In the genomic region with DNA sequence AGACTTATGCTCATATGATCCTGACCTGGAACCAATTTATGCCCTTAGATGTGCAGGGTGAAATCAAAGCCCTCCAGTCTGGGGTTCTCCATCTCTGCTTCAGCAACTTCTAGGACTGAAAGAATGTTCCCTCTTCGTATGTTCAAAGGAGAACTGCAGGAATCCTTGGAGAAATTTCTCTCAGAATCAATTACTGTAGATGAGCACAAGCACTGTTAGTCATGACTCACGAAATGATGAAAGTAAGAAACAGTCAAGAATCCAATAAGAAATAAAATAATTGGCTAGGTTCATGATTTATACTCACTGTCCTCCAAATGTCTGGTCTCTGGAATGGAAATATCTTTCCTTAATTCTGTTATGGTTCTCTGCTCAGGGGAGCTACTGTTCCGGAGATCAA, we compare ENCODE assay signal across 19 cellular contexts.
"Had no signal": no experiment of that assay in that cellular context is flagged by ENCODE, and none has a peak within 500 bp of the region (broad histone marks: within the 10 kb centered on the region; RNA-seq: fewer than 3 reads in every experiment).

No MANE protein-coding gene starts in this region.

- DNase-seq: effector CD4-positive, alpha-beta T cell; foreskin melanocyte; head of caudate nucleus; left colon; left ventricle myocardium superior; mesenchymal stem cell; midbrain; nucleus accumbens; pancreas; right cardiac atrium; small intestine; stimulated activated CD4-positive, alpha-beta T cell treated with anti-CD3 and anti-CD28 coated beads, Interleukin-12 subunit alpha, Interleukin-12 subunit beta, amount 100 ng/mL, for 4 hours; stimulated activated naive CD4-positive, alpha-beta T cell had no signal

- H3K9me3 ChIP-seq: pancreas had no signal

- H3K27ac ChIP-seq: coronary artery, hepatocyte, neural progenitor cell, pancreas had no signal

- H3K4me1 ChIP-seq: neural progenitor cell, pancreas had no signal

- ATAC-seq: esophagus mucosa; left colon; left ventricle myocardium superior; natural killer cell treated with Interleukin-12 subunit alpha and Interleukin-12 subunit beta and Interleukin-15 and Interleukin-18, amount 100 ng/mL, for 72 hours; pancreas; right cardiac atrium had no signal

- H3K4me2 ChIP-seq: hepatocyte, neural progenitor cell had no signal

- H3K4me3 ChIP-seq: coronary artery, hepatocyte, lung, neural progenitor cell, pancreas had no signal

- H3K36me3 ChIP-seq: neural progenitor cell, pancreas had no signal

- H3K9ac ChIP-seq: neural progenitor cell had no signal

- H2AFZ ChIP-seq: hepatocyte, neural progenitor cell had no signal

- H3K27me3 ChIP-seq: hepatocyte, neural progenitor cell, pancreas had no signal

- H3K79me2 ChIP-seq: hepatocyte had no signal
